ENCODE assay signal across 24 cellular contexts in the genomic region with DNA sequence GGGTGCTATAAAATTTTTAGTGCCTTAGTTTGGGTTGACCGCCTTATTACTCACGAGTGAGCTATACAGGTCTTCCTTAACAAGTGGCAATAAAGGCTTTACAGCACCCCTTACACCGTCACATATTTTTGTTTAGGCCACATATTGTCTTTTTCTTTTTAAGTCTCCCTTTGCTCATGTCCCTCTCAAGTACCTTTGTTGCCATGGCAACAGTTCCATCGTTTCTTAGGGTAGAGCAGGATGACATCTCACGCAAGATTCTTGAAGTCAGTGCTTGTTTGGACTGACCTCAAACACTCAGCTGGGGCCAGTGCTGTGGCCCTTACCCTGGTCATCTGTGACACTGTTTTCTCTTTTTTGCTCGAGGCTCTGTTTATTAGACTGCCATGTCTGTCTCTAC.
DNase-seq lines count a peak whose midpoint lies in the region; ATAC-seq and TF ChIP-seq lines count a peak whose summit lies in the region.
"Had no signal": no experiment of that assay in that cellular context is flagged by ENCODE, and none has a peak within 500 bp of the region (broad histone marks: within the 10 kb centered on the region; RNA-seq: fewer than 3 reads in every experiment).

No MANE protein-coding gene starts in this region.

- H3K27me3 Mint-ChIP-seq in type B pancreatic cell: no peaks in the 10 kb centered on the region
- H3K27me3 Mint-ChIP-seq: CD4-positive, alpha-beta T cell; T-cell had no signal

- H3K36me3 ChIP-seq in gastroesophageal sphincter: peaks cover 0 to 9% of the 10 kb centered on the region in 2 donors
- H3K36me3 ChIP-seq: BLaER1 treated with 17β-estradiol and CSF1 and Interleukin-3, amounts not matched to agents 10 nM and 100 nM; MG63; SJSA1 had no signal

- H3K9me3 Mint-ChIP-seq in type B pancreatic cell: no peaks in the 10 kb centered on the region
- H3K9me3 Mint-ChIP-seq: CD4-positive, alpha-beta T cell; HFFc6; T-cell had no signal

- peaks cover 68% of the 10 kb centered on the region for H3K36me3 Mint-ChIP-seq in type B pancreatic cell
- H3K36me3 Mint-ChIP-seq: T-cell had no signal

- no peak overlapping the region for H3K4me3 ChIP-seq in gastroesophageal sphincter
- H3K4me3 ChIP-seq: A549; BLaER1 treated with 17β-estradiol and CSF1 and Interleukin-3, amounts not matched to agents 10 nM and 100 nM; GM23248; HAP-1; MG63; SJSA1 had no signal

- TF ChIP-seq POLR2A in gastroesophageal sphincter (IDR thresholded peaks at IDR 0.05): no peak

- peak; percentile 19 to 41 for DNase-seq in NCI-H524 (lab: John Stamatoyannopoulos, UW)
- DNase-seq in NCI-H524 treated with DMSO at 0.1 percent for 48 hours (lab: John Stamatoyannopoulos, UW): no peak
- peak; percentile 24 for DNase-seq in NCI-H69 (lab: John Stamatoyannopoulos, UW)
- no peak for DNase-seq in type B pancreatic cell (ENCODE audit: extremely low spot score, unreplicated experiment)
- no peak for DNase-seq in NCI-H526 treated with DMSO at 0.1 percent for 48 hours (lab: John Stamatoyannopoulos, UW)
- DNase-seq: AML-193; CD4-positive, alpha-beta T cell; GM23248; HFFc6; KG1; MG63; NCI-H1105 treated with DMSO at 0.1 percent for 48 hours; NCI-H1694 treated with DMSO at 0.1 percent for 48 hours; NCI-H2081 treated with DMSO at 0.1 percent for 48 hours; NCI-H446 treated with DMSO at 0.1 percent for 48 hours; Right ventricle myocardium superior; RPMI8226; T-cell had no signal

- WGBS in gastroesophageal sphincter (ENCODE audit: low coverage in 1 of 2), 2 donors: 61 to 66% methylated on average over 5 to 6 of the region's 6 CpGs

- H3K27ac Mint-ChIP-seq in type B pancreatic cell: peak overlapping the region; percentile 49
- H3K27ac Mint-ChIP-seq: CD4-positive, alpha-beta T cell; HFFc6; T-cell had no signal

- peaks cover 11 to 97% (median 21%) of the 10 kb centered on the region in 3 donors for H3K4me1 ChIP-seq in gastroesophageal sphincter
- H3K4me1 ChIP-seq: SJSA1 had no signal

- H3K4me1 Mint-ChIP-seq in type B pancreatic cell (ENCODE audit: unreplicated experiment): peaks cover 73% of the 10 kb centered on the region

- no peak for TF ChIP-seq CTCF in gastroesophageal sphincter (IDR thresholded peaks at IDR 0.05)
- no peak for TF ChIP-seq CTCF in type B pancreatic cell (conservative IDR thresholded peaks at IDR 0.05)

- TF ChIP-seq EP300 in gastroesophageal sphincter (IDR thresholded peaks at IDR 0.05): no peak

- no peaks in the 10 kb centered on the region for H3K9me3 ChIP-seq in gastroesophageal sphincter
- H3K9me3 ChIP-seq: A549; BLaER1 treated with 17β-estradiol and CSF1 and Interleukin-3, amounts not matched to agents 10 nM and 100 nM; HAP-1; MG63; SJSA1 had no signal

- H3K27ac ChIP-seq in gastroesophageal sphincter: peak overlapping the region in 3 of 4 donors; percentile 26 to 81 (median 36)
- H3K27ac ChIP-seq: BLaER1 treated with 17β-estradiol and CSF1 and Interleukin-3, amounts not matched to agents 10 nM and 100 nM; GM23248; SJSA1 had no signal

- no peak for ATAC-seq in gastroesophageal sphincter
- ATAC-seq in GM19351 (IDR thresholded peaks at IDR 0.05; ENCODE audit: unreplicated experiment): no peak
- ATAC-seq: A549, T-cell had no signal

- no peaks in the 10 kb centered on the region for H3K27me3 ChIP-seq in gastroesophageal sphincter
- H3K27me3 ChIP-seq: BLaER1 treated with 17β-estradiol and CSF1 and Interleukin-3, amounts not matched to agents 10 nM and 100 nM; SJSA1 had no signal

- H3K4me3 Mint-ChIP-seq in type B pancreatic cell: no peak overlapping the region
- H3K4me3 Mint-ChIP-seq: CD4-positive, alpha-beta T cell; HFFc6; T-cell had no signal

Comparison
In these comparisons a context has a peak if more than half of its experiments do, and no peak if none do; other contexts are left out.
1. DNase-seq: peak in NCI-H524 (2 of 2) and NCI-H69 (single experiment); none in NCI-H524 treated with DMSO at 0.1 percent for 48 hours (single experiment), type B pancreatic cell (single experiment) and NCI-H526 treated with DMSO at 0.1 percent for 48 hours (single experiment).